12 cellular contexts compared by ENCODE assay signal in genomic region chr10:121988361-121989324, GRCh38. TPM values are rescaled to one million over a fixed set of nuclear protein-coding genes. Genes with fewer than 3 reads are reported as not detected.
DNase-seq lines count a peak whose midpoint lies in the region; ATAC-seq and TF ChIP-seq lines count a peak whose summit lies in the region.
"Had no signal": no experiment of that assay in that cellular context is flagged by ENCODE, and none has a peak within 500 bp of the region (broad histone marks: within the 10 kb centered on the region; RNA-seq: fewer than 3 reads in every experiment).

TACC2 (plus strand) TSS chr10:121989163; CDS start chr10:122021982, 32,819 bp downstream.

- peaks cover 73% of the 10 kb centered on the region for H3K9me3 Mint-ChIP-seq in nephron progenitor cell

- H3K27me3 ChIP-seq in body of pancreas = no peaks in the 10 kb centered on the region
- no peaks in the 10 kb centered on the region for H3K27me3 ChIP-seq in prostate gland (replicated peaks; ENCODE audit: insufficient read depth)

- H3K36me3 ChIP-seq in body of pancreas (replicated peaks in 1 of 2; ENCODE audit: insufficient read depth in 1 of 2, low read depth in 2 of 2) (no peaks in the 10 kb centered on the region), prostate gland (no peaks in the 10 kb centered on the region)

- peaks cover 7% of the 10 kb centered on the region for H3K36me3 Mint-ChIP-seq in nephron progenitor cell (ENCODE audit: low read depth)

- TF ChIP-seq POLR2A in body of pancreas (IDR thresholded peaks at IDR 0.05) (no peak), prostate gland (IDR thresholded peaks at IDR 0.05) (no peak)

- H3K27ac Mint-ChIP-seq in nephron progenitor cell = no peak within 1 kb of the TSS
- H3K27ac Mint-ChIP-seq: CD8-positive, alpha-beta memory T cell; effector memory CD8-positive, alpha-beta T cell had no signal

- ATAC-seq in body of pancreas (no peak), left ventricle myocardium superior (peak; percentile 60)
- ATAC-seq: effector memory CD8-positive, alpha-beta T cell; SK-N-SH treated with all-trans-retinoic acid at 6 μM for 48 hours had no signal

- H3K27ac ChIP-seq in body of pancreas (peak within 1 kb of the TSS in 2 of 4 donors; percentile 35 to 47), prostate gland (no peak within 1 kb of the TSS)

- H3K4me1 ChIP-seq in body of pancreas (peaks cover 14% of the 10 kb centered on the region), prostate gland (replicated peaks) (peaks cover 2% of the 10 kb centered on the region)

- H3K9me3 ChIP-seq in body of pancreas (peaks cover 0 to 10% (median 0%) of the 10 kb centered on the region in 3 donors), prostate gland (no peaks in the 10 kb centered on the region)

- intact Hi-C loops in body of pancreas (cut with DNase I) = no loop called here
- intact Hi-C loops in left ventricle myocardium superior (cut with micrococcal nuclease) = no loop called here
- intact Hi-C loops in prostate gland (cut with DNase I) = no loop called here

- no peak for TF ChIP-seq CTCF in body of pancreas (IDR thresholded peaks at IDR 0.05)
- no peak for TF ChIP-seq CTCF in prostate gland (IDR thresholded peaks at IDR 0.05)
- TF ChIP-seq CTCF in nephron progenitor cell (IDR thresholded peaks at IDR 0.05) = no peak

- 80 to 81% methylated on average over 13 to 15 of the region's 15 CpGs for WGBS in body of pancreas, 2 donors
- 82% methylated on average over 15 of the region's 15 CpGs for WGBS in prostate gland

- H3K27me3 Mint-ChIP-seq in nephron progenitor cell (ENCODE audit: low read depth, poor library complexity) = peaks cover 14% of the 10 kb centered on the region

- peaks cover 1% of the 10 kb centered on the region for H3K4me1 Mint-ChIP-seq in nephron progenitor cell

- H3K4me3 ChIP-seq in body of pancreas = no peak within 1 kb of the TSS
- H3K4me3 ChIP-seq in prostate gland = no peak within 1 kb of the TSS

- H3K4me3 Mint-ChIP-seq in nephron progenitor cell = no peak within 1 kb of the TSS

- DNase-seq in ELF-1 (ENCODE audit: low read depth, low spot score) (peak; percentile 78), body of pancreas (no peak), left ventricle myocardium superior (no peak), prostate gland (ENCODE audit: low spot score) (no peak), cerebellar nuclear complex (lab: John Stamatoyannopoulos, UW) (no peak), nephron progenitor cell (no peak), activated gamma-delta T cell treated with Interleukin-2 at 50 U/mL for 16 hours (no peak), NCI-H69 (lab: John Stamatoyannopoulos, UW) (no peak)
- DNase-seq: CD8-positive, alpha-beta memory T cell; effector memory CD8-positive, alpha-beta T cell; midbrain had no signal

RNA-seq across cellular contexts. Expression of gene TACC2, which starts in this region (rescaled TPM):
- total RNA-seq in body of pancreas (10 to 100 TPM; 29.0 to 38.7 TPM), left ventricle myocardium superior (377 TPM), prostate gland (100 to 1,000 TPM; 101 to 140 TPM)
- total RNA-seq: CD8-positive, alpha-beta memory T cell had no signal
